11 cellular contexts compared by ENCODE assay signal in genomic region chr5:55991768-55992486, GRCh38. TPM values are rescaled to one million over a fixed set of nuclear protein-coding genes. Genes with fewer than 3 reads are reported as not detected.
DNase-seq lines count a peak whose midpoint lies in the region; ATAC-seq, FAIRE-seq and TF ChIP-seq lines count a peak whose summit lies in the region.
"Had no signal": no experiment of that assay in that cellular context is flagged by ENCODE, and none has a peak within 500 bp of the region (broad histone marks: within the 10 kb centered on the region; RNA-seq: fewer than 3 reads in every experiment).

No MANE protein-coding gene starts in this region.

- H3K27ac ChIP-seq in left ventricle myocardium inferior (replicated peaks) (peak overlapping the region; percentile 98), mesenchymal stem cell (ENCODE audit: low read length, poor library complexity, severe bottlenecking) (no peak overlapping the region), vagina (peak overlapping the region; percentile 99), GM23338 (ENCODE audit: low read depth) (no peak overlapping the region)

- H4K91ac ChIP-seq in mesenchymal stem cell (ENCODE audit: low read length): no peak overlapping the region

- FAIRE-seq in GM19239 (lab: Jason Lieb, UNC): no peak

- TF ChIP-seq CTCF in left ventricle myocardium inferior (IDR thresholded peaks at IDR 0.05; ENCODE audit: borderline replicate concordance): no peak
- no peak for TF ChIP-seq CTCF in astrocyte of the cerebellum (IDR thresholded peaks at IDR 0.05; ENCODE audit: low read depth, low read length, missing control alignments)
- TF ChIP-seq CTCF in vagina (IDR thresholded peaks at IDR 0.05): no peak
- TF ChIP-seq CTCF in GM23338 (conservative IDR thresholded peaks at IDR 0.05; ENCODE audit: low read depth in 2 of 2): no peak

- H3K27me3 ChIP-seq in left ventricle myocardium inferior (ENCODE audit: low read depth) (no peaks in the 10 kb centered on the region), mesenchymal stem cell (ENCODE audit: control insufficient read depth in 1 of 2, insufficient read depth in 1 of 2, low read length in 2 of 2) (no peaks in the 10 kb centered on the region), vagina (no peaks in the 10 kb centered on the region), GM23338 (ENCODE audit: insufficient read depth) (no peaks in the 10 kb centered on the region)

- H2AFZ ChIP-seq in mesenchymal stem cell (ENCODE audit: low read depth, low read length): no peak overlapping the region
- no peak overlapping the region for H2AFZ ChIP-seq in GM23338

- no peak for TF ChIP-seq POLR2A in vagina (IDR thresholded peaks at IDR 0.05)

- H4K20me1 ChIP-seq in GM23338 (replicated peaks; ENCODE audit: insufficient read depth): no peaks in the 10 kb centered on the region

- peak overlapping the region; percentile 78 for H3K4me3 ChIP-seq in left ventricle myocardium inferior
- H3K4me3 ChIP-seq in astrocyte of the cerebellum (ENCODE audit: low read depth, low read length): peak overlapping the region; percentile 88
- peak overlapping the region in 1 of 2 experiments; percentile 98 for H3K4me3 ChIP-seq in mesenchymal stem cell (ENCODE audit: insufficient read depth in 1 of 2, low read depth in 1 of 2, low read length in 2 of 2)
- peak overlapping the region; percentile 85 to 97 for H3K4me3 ChIP-seq in vagina
- H3K4me3 ChIP-seq in GM23338: no peak overlapping the region
- H3K4me3 ChIP-seq: mucosa of descending colon had no signal

- H2BK12ac ChIP-seq in mesenchymal stem cell (ENCODE audit: low read length in 2 of 2): no peak overlapping the region

- H3K9me3 ChIP-seq in left ventricle myocardium inferior (replicated peaks): no peaks in the 10 kb centered on the region
- H3K9me3 ChIP-seq in mesenchymal stem cell (ENCODE audit: control insufficient read depth, low read length): no peaks in the 10 kb centered on the region
- no peaks in the 10 kb centered on the region for H3K9me3 ChIP-seq in vagina
- H3K9me3 ChIP-seq: mucosa of descending colon had no signal

- no peak overlapping the region for H2BK5ac ChIP-seq in mesenchymal stem cell (ENCODE audit: low read depth, low read length, poor library complexity, severe bottlenecking)

- no peak overlapping the region for H4K8ac ChIP-seq in mesenchymal stem cell (ENCODE audit: low read length)

- no peaks in the 10 kb centered on the region for H3K9me3 Mint-ChIP-seq in GM23338

- ATAC-seq in left ventricle myocardium superior (no peak), GM23338 (no peak)
- ATAC-seq: mucosa of descending colon had no signal

- H3K27me3 Mint-ChIP-seq in GM23338 (ENCODE audit: insufficient read depth, low read depth, poor library complexity): peaks cover 5% of the 10 kb centered on the region

- H3K4me3 Mint-ChIP-seq in GM23338: no peak overlapping the region

- H3K79me1 ChIP-seq in mesenchymal stem cell (replicated peaks; ENCODE audit: low read length, poor library complexity, severe bottlenecking): no peaks in the 10 kb centered on the region

- no peak overlapping the region for H3K27ac Mint-ChIP-seq in GM23338

- H2AK5ac ChIP-seq in mesenchymal stem cell (ENCODE audit: low read length, severe bottlenecking): no peak overlapping the region

- in situ Hi-C loops in astrocyte of the cerebellum (cut with HindIII; ENCODE audit: low sequenced_read_pairs): loop anchor here (25.0 kb wide), 1 partner anchor 195 kb away; no protein-coding TSS in a partner anchor

- peak overlapping the region in 1 of 2 experiments; percentile 59 for H3K4ac ChIP-seq in mesenchymal stem cell (ENCODE audit: low read depth in 1 of 2, low read length in 2 of 2)

- H3K79me2 ChIP-seq in GM23338 (replicated peaks; ENCODE audit: insufficient read depth): peaks cover 32% of the 10 kb centered on the region

- no peak overlapping the region for H2BK120ac ChIP-seq in mesenchymal stem cell (ENCODE audit: low read depth, low read length)

- no peak overlapping the region for H3K18ac ChIP-seq in mesenchymal stem cell (ENCODE audit: low read depth in 1 of 2, low read length in 2 of 2)

- H3K23ac ChIP-seq in mesenchymal stem cell (ENCODE audit: low read length in 2 of 2): no peak overlapping the region

- intact Hi-C loops in left ventricle myocardium inferior (cut with micrococcal nuclease) (no loop called here), left ventricle myocardium superior (cut with micrococcal nuclease) (no loop called here), vagina (cut with DNase I) (loop anchor here (10.0 kb wide), 1 partner anchor 83 kb away; no protein-coding TSS in a partner anchor)

- H3K9ac ChIP-seq in mesenchymal stem cell (ENCODE audit: low read length): peak overlapping the region; percentile 100

- no peaks in the 10 kb centered on the region for H3F3A ChIP-seq in GM23338 (replicated peaks; ENCODE audit: low read depth)

- H3K4me1 ChIP-seq in left ventricle myocardium inferior (peaks cover 90% of the 10 kb centered on the region), mesenchymal stem cell (ENCODE audit: control insufficient read depth, insufficient read depth, low read depth, low read length) (no peaks in the 10 kb centered on the region), vagina (peaks cover 75% of the 10 kb centered on the region), GM23338 (ENCODE audit: insufficient read depth) (peaks cover 23% of the 10 kb centered on the region)

- no peak overlapping the region for H2BK15ac ChIP-seq in mesenchymal stem cell (ENCODE audit: low read depth, poor library complexity, severe bottlenecking)

- DNase-seq in left ventricle myocardium inferior (no peak), left ventricle myocardium superior (no peak), astrocyte of the cerebellum (ENCODE audit: low read depth) (no peak), mesenchymal stem cell (peak; percentile 40), vagina (ENCODE audit: extremely low spot score in 2 of 2) (no peak), GM23338 (ENCODE audit: low spot score) (no peak), DMS 273 (lab: John Stamatoyannopoulos, UW; ENCODE audit: unreplicated experiment) (no peak), GM19239 (ENCODE audit: insufficient read length, low spot score) (no peak)
- DNase-seq: GDM1, mucosa of descending colon, NCI-H748 treated with DMSO at 0.1 percent for 48 hours had no signal

- WGBS in mesenchymal stem cell: 61% methylated on average over 5 of the region's 5 CpGs

- H3K4me1 Mint-ChIP-seq in GM23338: peaks cover 25% of the 10 kb centered on the region; the same call in 2 of the 3 replicates

- no peak overlapping the region for H3K14ac ChIP-seq in mesenchymal stem cell (ENCODE audit: low read length in 2 of 2)

- H3K9me2 ChIP-seq in GM23338 (ENCODE audit: insufficient read depth): no peaks in the 10 kb centered on the region

- peaks cover under 1% of the 10 kb centered on the region for H3K36me3 ChIP-seq in left ventricle myocardium inferior
- peaks cover 0 to 14% of the 10 kb centered on the region in 2 experiments for H3K36me3 ChIP-seq in mesenchymal stem cell (ENCODE audit: control insufficient read depth in 1 of 2, insufficient read depth in 2 of 2, low read depth in 1 of 2, low read length in 2 of 2)
- no peaks in the 10 kb centered on the region for H3K36me3 ChIP-seq in vagina
- no peaks in the 10 kb centered on the region for H3K36me3 ChIP-seq in GM23338 (ENCODE audit: insufficient read depth)

- H3K4me2 ChIP-seq in mesenchymal stem cell (ENCODE audit: low read length, poor library complexity, severe bottlenecking) (no peak overlapping the region), GM23338 (no peak overlapping the region)

- H3K36me3 Mint-ChIP-seq in GM23338 (ENCODE audit: low read depth): no peaks in the 10 kb centered on the region; the same call in 2 of the 3 replicates

TF ChIP-seq in GM23338, 12 proteins besides CTCF, POLR2A, EP300 and RAD21 (continues in another document):
- TF ChIP-seq CREB1 (CRISPR knock-in tag; IDR thresholded peaks at IDR 0.05; ENCODE audit: low read depth): no peak

RNA-seq across cellular contexts. Expression of gene IL6ST, which starts 2.8 kb away (rescaled TPM):
- total RNA-seq in left ventricle myocardium inferior (125 TPM), left ventricle myocardium superior (153 TPM), vagina (312 TPM)
- 1,394 TPM for polyA plus RNA-seq in mesenchymal stem cell (2013, experiment 1 of 2)
- 1,387 TPM for polyA plus RNA-seq in mesenchymal stem cell (2013, experiment 2 of 2)
- 9.8 and 11.3 TPM in 2 replicates for total RNA-seq in GM23338 (2014; rRNA removed; shearing (Covaris generic))
- polyA plus RNA-seq in GM23338 (2016; fragmentation: Nextera tagmentation; extraction: Ambion mirVana): 5.0 and 6.7 TPM in 2 replicates

Comparison
In these comparisons a context has a peak if more than half of its experiments do, and no peak if none do; other contexts are left out.
1. H3K27ac ChIP-seq: peak in left ventricle myocardium inferior (single experiment) and vagina (single experiment); none in mesenchymal stem cell (single experiment) and GM23338 (single experiment).
2. RNA of gene IL6ST, which starts 2.8 kb away (total RNA-seq): 312 TPM in vagina (single experiment), 153 TPM in left ventricle myocardium superior (single experiment) and 125 TPM in left ventricle myocardium inferior (single experiment); 9.8 to 11.3 TPM in GM23338; every median in the first group is over 10 times any median in the second.